25 cellular contexts compared by ENCODE assay signal in the genomic region with DNA sequence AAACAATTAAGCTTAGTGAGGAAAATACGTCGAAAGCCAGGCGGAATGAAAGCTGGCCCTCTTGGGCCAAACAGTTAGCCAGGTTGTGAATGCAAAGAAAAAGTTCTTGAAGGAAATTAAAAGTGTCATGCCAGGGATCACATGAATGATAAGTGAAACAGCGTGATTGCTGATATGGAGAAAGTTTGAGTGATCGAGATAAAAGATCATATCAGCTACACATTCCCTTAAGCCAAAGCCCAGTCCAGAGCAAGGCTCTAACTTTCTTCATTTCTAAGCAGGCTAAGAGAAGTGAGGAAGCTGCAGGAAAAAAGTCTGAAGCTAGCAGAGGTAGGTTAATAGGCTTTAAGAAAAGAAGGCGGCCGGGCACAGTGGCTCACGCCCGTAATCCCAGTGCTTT.
"Had no signal": no experiment of that assay in that cellular context is flagged by ENCODE, and none has a peak within 500 bp of the region (broad histone marks: within the 10 kb centered on the region; RNA-seq: fewer than 3 reads in every experiment).

No MANE protein-coding gene starts in this region.

- DNase-seq: naive thymus-derived CD4-positive, alpha-beta T cell; natural killer cell; occipital lobe; ovary; psoas muscle; right cardiac atrium; right lobe of liver; sigmoid colon; small intestine; stimulated activated CD4-positive, alpha-beta T cell treated with anti-CD3 and anti-CD28 coated beads, Interleukin-15, amount 100 ng/mL, for 24 hours; stimulated activated CD4-positive, alpha-beta T cell treated with anti-CD3 and anti-CD28 coated beads, Interleukin-2, amount 100 ng/mL, for 24 hours; stimulated activated CD4-positive, alpha-beta T cell treated with anti-CD3 and anti-CD28 coated beads, Interleukin-2, amount 100 ng/mL, for 48 hours; stimulated activated CD4-positive, alpha-beta T cell treated with anti-CD3 and anti-CD28 coated beads, Interleukin-4, amount 100 ng/mL, for 24 hours; stimulated activated naive B cell treated with anti-CD40 and anti-IgM and Interleukin-4, amounts not matched to agents 10 μg/mL and 1 μg/mL and 100 μg/mL, for 72 hours; stimulated activated naive CD4-positive, alpha-beta T cell treated with Interleukin-2 at 50 U/mL for 16 hours; stomach; thyroid gland had no signal

- H3K9me3 ChIP-seq: ovary, psoas muscle, right lobe of liver, sigmoid colon, stomach, thoracic aorta, thyroid gland, upper lobe of left lung, vagina had no signal

- H3K27ac Mint-ChIP-seq: naive thymus-derived CD4-positive, alpha-beta T cell; natural killer cell; nephron; neural progenitor cell; stimulated activated effector memory CD8-positive, alpha-beta T cell treated with anti-CD3 and anti-CD28 coated beads, Interleukin-12 subunit alpha, Interleukin-12 subunit beta, amount 100 ng/mL, for 72 hours; stimulated activated naive B cell treated with anti-CD40 and anti-IgM and Interleukin-4, amounts not matched to agents 10 μg/mL and 1 μg/mL and 100 μg/mL, for 72 hours; stimulated activated naive CD8-positive, alpha-beta T cell treated with anti-CD3 and anti-CD28 coated beads, Interleukin-15, Interleukin-2, amounts not matched to agents 100 ng/mL and 50 ng/mL, for 24 hours had no signal

- ATAC-seq: naive thymus-derived CD4-positive, alpha-beta T cell; natural killer cell; psoas muscle; right cardiac atrium; right lobe of liver; stimulated activated effector memory CD8-positive, alpha-beta T cell treated with anti-CD3 and anti-CD28 coated beads, Interleukin-12 subunit alpha, Interleukin-12 subunit beta, amount 100 ng/mL, for 72 hours; stimulated activated naive B cell treated with anti-CD40 and anti-IgM and Interleukin-4, amounts not matched to agents 10 μg/mL and 1 μg/mL and 100 μg/mL, for 72 hours had no signal

- H3K36me3 Mint-ChIP-seq: naive thymus-derived CD4-positive, alpha-beta T cell; natural killer cell; stimulated activated effector memory CD8-positive, alpha-beta T cell treated with anti-CD3 and anti-CD28 coated beads, Interleukin-12 subunit alpha, Interleukin-12 subunit beta, amount 100 ng/mL, for 72 hours; stimulated activated naive B cell treated with anti-CD40 and anti-IgM and Interleukin-4, amounts not matched to agents 10 μg/mL and 1 μg/mL and 100 μg/mL, for 72 hours had no signal

- H3K4me3 Mint-ChIP-seq: naive thymus-derived CD4-positive, alpha-beta T cell; natural killer cell; nephron; neural progenitor cell; stimulated activated effector memory CD8-positive, alpha-beta T cell treated with anti-CD3 and anti-CD28 coated beads, Interleukin-12 subunit alpha, Interleukin-12 subunit beta, amount 100 ng/mL, for 72 hours; stimulated activated naive B cell treated with anti-CD40 and anti-IgM and Interleukin-4, amounts not matched to agents 10 μg/mL and 1 μg/mL and 100 μg/mL, for 72 hours; stimulated activated naive CD8-positive, alpha-beta T cell treated with anti-CD3 and anti-CD28 coated beads, Interleukin-15, Interleukin-2, amounts not matched to agents 100 ng/mL and 50 ng/mL, for 24 hours had no signal

- H3K9me3 Mint-ChIP-seq: natural killer cell; stimulated activated effector memory CD8-positive, alpha-beta T cell treated with anti-CD3 and anti-CD28 coated beads, Interleukin-12 subunit alpha, Interleukin-12 subunit beta, amount 100 ng/mL, for 72 hours had no signal

- H3K9ac ChIP-seq: neural progenitor cell had no signal

- H2AFZ ChIP-seq: neural progenitor cell had no signal

- H3K27me3 ChIP-seq: neural progenitor cell, ovary, right lobe of liver, sigmoid colon, stomach, thyroid gland, tibial nerve, upper lobe of left lung, vagina had no signal

- H3K27ac ChIP-seq: neural progenitor cell, ovary, psoas muscle, right lobe of liver, sigmoid colon, stomach, thoracic aorta, thyroid gland, tibial nerve, upper lobe of left lung, vagina had no signal

- H3K4me1 ChIP-seq: psoas muscle, right lobe of liver, stomach, thyroid gland, tibial nerve, upper lobe of left lung, vagina had no signal

- H3K4me1 Mint-ChIP-seq: naive thymus-derived CD4-positive, alpha-beta T cell; natural killer cell; nephron; stimulated activated effector memory CD8-positive, alpha-beta T cell treated with anti-CD3 and anti-CD28 coated beads, Interleukin-12 subunit alpha, Interleukin-12 subunit beta, amount 100 ng/mL, for 72 hours; stimulated activated naive B cell treated with anti-CD40 and anti-IgM and Interleukin-4, amounts not matched to agents 10 μg/mL and 1 μg/mL and 100 μg/mL, for 72 hours had no signal

- H3K4me3 ChIP-seq: neural progenitor cell, ovary, psoas muscle, right lobe of liver, sigmoid colon, stomach, thoracic aorta, thyroid gland, tibial nerve, upper lobe of left lung, vagina had no signal

- H3K4me2 ChIP-seq: neural progenitor cell had no signal

- H3K27me3 Mint-ChIP-seq: stimulated activated naive B cell treated with anti-CD40 and anti-IgM and Interleukin-4, amounts not matched to agents 10 μg/mL and 1 μg/mL and 100 μg/mL, for 72 hours had no signal

- H3K36me3 ChIP-seq: neural progenitor cell, ovary, right lobe of liver, sigmoid colon, stomach, thoracic aorta, thyroid gland, tibial nerve, upper lobe of left lung, vagina had no signal
